Comparison of ENCODE assay signal across 1 cellular context in the genomic region with DNA sequence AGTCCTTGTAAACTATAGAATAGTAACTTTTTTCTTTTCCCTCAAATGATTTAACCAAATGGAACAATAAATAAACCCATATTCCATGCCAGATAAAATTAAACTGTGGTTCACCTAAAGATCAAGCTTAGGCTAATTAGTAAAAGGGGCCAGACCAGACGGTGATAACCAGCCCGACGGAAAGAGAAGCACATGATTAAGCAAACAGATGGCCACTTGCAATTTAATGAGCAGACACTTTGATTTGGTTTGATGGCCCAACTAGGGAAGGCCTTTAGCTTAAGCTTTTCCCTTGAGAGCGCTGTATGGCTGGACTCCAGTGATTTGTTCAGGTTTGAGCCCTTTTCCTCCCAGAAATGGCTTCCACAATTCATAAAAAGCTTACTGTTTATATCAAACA.
TF ChIP-seq lines count a peak whose summit lies in the region.

No MANE protein-coding gene starts in this region.

TF ChIP-seq in SK-N-SH, 30 proteins besides CTCF, POLR2A, EP300 and RAD21 (continued from another document):
- TF ChIP-seq TAF1 (IDR thresholded peaks at IDR 0.05; ENCODE audit: borderline replicate concordance, low read depth, low read length) (no peak), SIN3A (IDR thresholded peaks at IDR 0.05; ENCODE audit: borderline replicate concordance, low read depth, low read length) (no peak), IRF3 (IDR thresholded peaks at IDR 0.05; ENCODE audit: low read depth, low read length) (no peak)
